ENCODE assay signal across 27 cellular contexts in genomic region chr7:108517951-108518350, GRCh38.
"Had no signal": no experiment of that assay in that cellular context is flagged by ENCODE, and none has a peak within 500 bp of the region (broad histone marks: within the 10 kb centered on the region; RNA-seq: fewer than 3 reads in every experiment).

No MANE protein-coding gene starts in this region.

- H3K27me3 Mint-ChIP-seq: dendritic cell treated with granulocyte-macrophage colony-stimulating factor and Interleukin-4, amounts not matched to agents 40 ng/mL and 50 ng/mL, for 4 days; effector memory CD8-positive, alpha-beta T cell had no signal

- ATAC-seq: effector memory CD8-positive, alpha-beta T cell; esophagus mucosa; foreskin keratinocyte; gastrocnemius medialis; gastroesophageal sphincter; heart left ventricle had no signal

- H3K27ac ChIP-seq: colonic mucosa, coronary artery, epithelial cell of prostate, esophagus muscularis mucosa, esophagus squamous epithelium, foreskin keratinocyte, gastrocnemius medialis, gastroesophageal sphincter, heart left ventricle had no signal

- H3K4me3 ChIP-seq: colonic mucosa, coronary artery, dorsolateral prefrontal cortex, esophagus muscularis mucosa, esophagus squamous epithelium, gastrocnemius medialis, gastroesophageal sphincter, heart left ventricle had no signal

- H3K4me3 Mint-ChIP-seq: dendritic cell treated with granulocyte-macrophage colony-stimulating factor and Interleukin-4, amounts not matched to agents 40 ng/mL and 50 ng/mL, for 4 days; effector memory CD8-positive, alpha-beta T cell; endodermal cell had no signal

- DNase-seq: colonic mucosa; cortex of kidney; dermis blood vessel endothelial cell; dorsolateral prefrontal cortex; effector CD4-positive, alpha-beta T cell; effector CD8-positive, alpha-beta T cell; effector memory CD4-positive, alpha-beta T cell; effector memory CD8-positive, alpha-beta T cell; endodermal cell; erythroblast; esophagus squamous epithelium; foreskin fibroblast; foreskin keratinocyte; gastrocnemius medialis; glutamatergic neuron; head of caudate nucleus; heart left ventricle had no signal

- H3K9me3 Mint-ChIP-seq: effector memory CD8-positive, alpha-beta T cell; endodermal cell had no signal

- H3K4me1 ChIP-seq: colonic mucosa, foreskin keratinocyte had no signal

- H3K27me3 ChIP-seq: colonic mucosa, dorsolateral prefrontal cortex, esophagus muscularis mucosa, esophagus squamous epithelium, foreskin keratinocyte, gastrocnemius medialis, gastroesophageal sphincter, heart left ventricle had no signal

- FAIRE-seq: colon, endometrium, endothelial cell of umbilical vein, frontal cortex had no signal

- H3K9me3 ChIP-seq: colonic mucosa, esophagus squamous epithelium, gastrocnemius medialis, gastroesophageal sphincter had no signal

- H3K36me3 ChIP-seq: colonic mucosa had no signal

- H3K27ac Mint-ChIP-seq: dendritic cell treated with granulocyte-macrophage colony-stimulating factor and Interleukin-4, amounts not matched to agents 40 ng/mL and 50 ng/mL, for 4 days; effector memory CD8-positive, alpha-beta T cell; endodermal cell had no signal
